ENCODE assay signal across 10 cellular contexts in genomic region chr5:27020965-27021364, GRCh38. TPM values are rescaled to one million over a fixed set of nuclear protein-coding genes. Genes with fewer than 3 reads are reported as not detected.
A peak's percentile ranks its signal among the peaks of the same experiment; 100 is the strongest.
DNase-seq lines count a peak whose midpoint lies in the region; ATAC-seq, FAIRE-seq and TF ChIP-seq lines count a peak whose summit lies in the region.
"Had no signal": no experiment of that assay in that cellular context is flagged by ENCODE, and none has a peak within 500 bp of the region (broad histone marks: within the 10 kb centered on the region; RNA-seq: fewer than 3 reads in every experiment).

No MANE protein-coding gene starts in this region.

- no peak for FAIRE-seq in urothelium cell line (lab: Jason Lieb, UNC)

- H3K36me3 Mint-ChIP-seq in activated naive CD4-positive, alpha-beta T cell treated with anti-CD3 and anti-CD28 coated beads for 36 hours (ENCODE audit: low read depth), result no peaks in the 10 kb centered on the region
- H3K36me3 Mint-ChIP-seq: CD8-positive, alpha-beta memory T cell had no signal

- no peaks in the 10 kb centered on the region for H3K36me3 ChIP-seq in heart left ventricle

- peak in 8 of 12 donors; percentile 8 to 41 (median 30) for TF ChIP-seq CTCF in heart left ventricle (IDR thresholded peaks at IDR 0.05)
- TF ChIP-seq CTCF in lower leg skin (IDR thresholded peaks at IDR 0.05), result no peak

- H3K27me3 ChIP-seq in heart left ventricle, result no peaks in the 10 kb centered on the region

- ATAC-seq in heart left ventricle (no peak), left ventricle myocardium superior (no peak)

- H3K4me3 ChIP-seq in heart left ventricle (no peak overlapping the region), lower leg skin (ENCODE audit: low read depth, poor library complexity, severe bottlenecking) (no peak overlapping the region)

- H3K4me1 ChIP-seq in heart left ventricle, result no peaks in the 10 kb centered on the region

- no peak overlapping the region for H3K27ac ChIP-seq in heart left ventricle

- TF ChIP-seq POLR2A in heart left ventricle (IDR thresholded peaks at IDR 0.05) (no peak), lower leg skin (IDR thresholded peaks at IDR 0.05) (no peak)

- no peaks in the 10 kb centered on the region for H3K4me1 Mint-ChIP-seq in activated naive CD4-positive, alpha-beta T cell treated with anti-CD3 and anti-CD28 coated beads for 36 hours (ENCODE audit: low read depth)
- H3K4me1 Mint-ChIP-seq: CD8-positive, alpha-beta memory T cell had no signal

- no peak overlapping the region for H3K4me3 Mint-ChIP-seq in activated naive CD4-positive, alpha-beta T cell treated with anti-CD3 and anti-CD28 coated beads for 36 hours
- H3K4me3 Mint-ChIP-seq: CD8-positive, alpha-beta memory T cell had no signal

- H3K9me3 Mint-ChIP-seq in activated naive CD4-positive, alpha-beta T cell treated with anti-CD3 and anti-CD28 coated beads for 36 hours, result peaks cover 2% of the 10 kb centered on the region

- no peak overlapping the region for H3K27ac Mint-ChIP-seq in activated naive CD4-positive, alpha-beta T cell treated with anti-CD3 and anti-CD28 coated beads for 36 hours
- H3K27ac Mint-ChIP-seq: CD8-positive, alpha-beta memory T cell had no signal

- CTCF ChIA-PET in activated naive CD4-positive, alpha-beta T cell treated with anti-CD3 and anti-CD28 coated beads for 36 hours (lab: Charles Lee), result no interaction called here

- 37 to 64% (median 53%) methylated on average over 1 of the region's 1 CpG for WGBS in heart left ventricle, 4 donors
- 8 to 18% methylated on average over 1 of the region's 1 CpG for WGBS in lower leg skin, 2 donors

- H3K9me3 ChIP-seq in heart left ventricle, result no peaks in the 10 kb centered on the region

- DNase-seq in heart left ventricle (no peak), left ventricle myocardium superior (no peak), NCI-H748 treated with DMSO at 0.1 percent for 48 hours (lab: John Stamatoyannopoulos, UW) (peak; percentile 73), cerebellar cortex (ENCODE audit: low spot score) (peak; percentile 20), urothelium cell line (ENCODE audit: low spot score) (peak; percentile 12), NCI-H128 (lab: John Stamatoyannopoulos, UW; ENCODE audit: unreplicated experiment) (no peak), lower leg skin (ENCODE audit: low spot score in 2 of 2) (no peak)
- no peak for DNase-seq in activated naive CD4-positive, alpha-beta T cell treated with anti-CD3 and anti-CD28 coated beads for 36 hours
- DNase-seq: CD8-positive, alpha-beta memory T cell; trophoblast cell had no signal

- H3K27me3 Mint-ChIP-seq in activated naive CD4-positive, alpha-beta T cell treated with anti-CD3 and anti-CD28 coated beads for 36 hours (ENCODE audit: low read depth), result no peaks in the 10 kb centered on the region
- H3K27me3 Mint-ChIP-seq: CD8-positive, alpha-beta memory T cell had no signal

- intact Hi-C loops in heart left ventricle (cut with DNase I) (no loop called here), left ventricle myocardium superior (cut with micrococcal nuclease) (no loop called here), lower leg skin (cut with DNase I; ENCODE audit: low total_unique reads) (no loop called here)
- intact Hi-C loops in activated naive CD4-positive, alpha-beta T cell treated with anti-CD3 and anti-CD28 coated beads for 36 hours (cut with micrococcal nuclease), result no loop called here

RNA-seq across cellular contexts. Expression of gene CDH9, which starts 17.4 kb away (rescaled TPM):
- total RNA-seq in heart left ventricle (not detected), left ventricle myocardium superior (not detected), lower leg skin (not detected)
- not detected for polyA plus RNA-seq in heart left ventricle
- total RNA-seq in activated naive CD4-positive, alpha-beta T cell treated with anti-CD3 and anti-CD28 coated beads for 36 hours, result not detected
- total RNA-seq: CD8-positive, alpha-beta memory T cell had no signal
- polyA plus RNA-seq: CD8-positive, alpha-beta memory T cell had no signal

Comparison
In these comparisons a context has a peak if more than half of its experiments do, and no peak if none do; other contexts are left out.
1. DNase-seq: peak in NCI-H748 treated with DMSO at 0.1 percent for 48 hours (single experiment), cerebellar cortex (single experiment) and urothelium cell line (single experiment); none in heart left ventricle (0 of 5), left ventricle myocardium superior (single experiment), activated naive CD4-positive, alpha-beta T cell treated with anti-CD3 and anti-CD28 coated beads for 36 hours (single experiment), NCI-H128 (single experiment) and lower leg skin (0 of 2).
2. CTCF ChIP-seq: peak in heart left ventricle (8 of 12); none in lower leg skin (0 of 3).